Comparison of ENCODE assay signal across 18 cellular contexts in genomic region chr6:137761072-137761471, GRCh38.
"Had no signal": no experiment of that assay in that cellular context is flagged by ENCODE, and none has a peak within 500 bp of the region (broad histone marks: within the 10 kb centered on the region; RNA-seq: fewer than 3 reads in every experiment).

No MANE protein-coding gene starts in this region.

- DNase-seq: activated CD4-positive, alpha-beta T cell treated with anti-CD3 and anti-CD28 coated beads, Interleukin-2, amount 50 U/mL, for 4 hours; body of pancreas; caudate nucleus; erythroblast; heart left ventricle; kidney glomerular epithelial cell; left ventricle myocardium superior; naive thymus-derived CD4-positive, alpha-beta T cell; pancreas; spleen; stimulated activated CD4-positive, alpha-beta T cell treated with anti-CD3 and anti-CD28 coated beads, Interleukin-4, amount 100 ng/mL, for 4 hours; stimulated activated naive B cell treated with anti-CD40 and anti-IgM and Interleukin-4, amounts not matched to agents 10 μg/mL and 1 μg/mL and 100 μg/mL, for 72 hours; upper lobe of right lung had no signal

- H3K36me3 Mint-ChIP-seq: stimulated activated naive B cell treated with anti-CD40 and anti-IgM and Interleukin-4, amounts not matched to agents 10 μg/mL and 1 μg/mL and 100 μg/mL, for 72 hours had no signal

- H3K4me3 ChIP-seq: body of pancreas, coronary artery, gastroesophageal sphincter, heart left ventricle, pancreas, spleen, thoracic aorta, upper lobe of right lung had no signal

- H3K4me1 ChIP-seq: body of pancreas, gastroesophageal sphincter, pancreas, spleen, upper lobe of right lung had no signal

- H3K9me3 ChIP-seq: body of pancreas, gastroesophageal sphincter, heart left ventricle, pancreas, spleen, thoracic aorta, upper lobe of right lung had no signal

- H3K27ac Mint-ChIP-seq: activated T-helper 1 cell treated with anti-CD3 and anti-CD28 coated beads, Interleukin-12 subunit alpha, Interleukin-12 subunit beta, Interleukin-2, Interleukin-4 antibody, amounts not matched to agents 30 ng/mL and 10 ng/mL and 1 ng/mL, durations not matched to agents 14 hours and 24 hours and 36 hours; stimulated activated naive B cell treated with anti-CD40 and anti-IgM and Interleukin-4, amounts not matched to agents 10 μg/mL and 1 μg/mL and 100 μg/mL, for 72 hours; T-helper 1 cell treated with Interleukin-12 subunit alpha and Interleukin-12 subunit beta and Interleukin-4 antibody, amounts not matched to agents 30 μg/mL and 1 μg/mL, for 36 hours had no signal

- H3K9me3 Mint-ChIP-seq: stimulated activated naive B cell treated with anti-CD40 and anti-IgM and Interleukin-4, amounts not matched to agents 10 μg/mL and 1 μg/mL and 100 μg/mL, for 72 hours had no signal

- H3K36me3 ChIP-seq: gastroesophageal sphincter, heart left ventricle, pancreas, spleen, thoracic aorta, upper lobe of right lung had no signal

- H3K27me3 Mint-ChIP-seq: naive thymus-derived CD4-positive, alpha-beta T cell; stimulated activated naive B cell treated with anti-CD40 and anti-IgM and Interleukin-4, amounts not matched to agents 10 μg/mL and 1 μg/mL and 100 μg/mL, for 72 hours had no signal

- H3K4me3 Mint-ChIP-seq: activated T-helper 1 cell treated with anti-CD3 and anti-CD28 coated beads, Interleukin-12 subunit alpha, Interleukin-12 subunit beta, Interleukin-2, Interleukin-4 antibody, amounts not matched to agents 30 ng/mL and 10 ng/mL and 1 ng/mL, durations not matched to agents 14 hours and 24 hours and 36 hours; naive thymus-derived CD4-positive, alpha-beta T cell; stimulated activated naive B cell treated with anti-CD40 and anti-IgM and Interleukin-4, amounts not matched to agents 10 μg/mL and 1 μg/mL and 100 μg/mL, for 72 hours; T-helper 1 cell treated with Interleukin-12 subunit alpha and Interleukin-12 subunit beta and Interleukin-4 antibody, amounts not matched to agents 30 μg/mL and 1 μg/mL, for 36 hours had no signal

- H3K27ac ChIP-seq: body of pancreas, coronary artery, gastroesophageal sphincter, heart left ventricle, pancreas, spleen, thoracic aorta, upper lobe of right lung had no signal

- ATAC-seq: body of pancreas; gastroesophageal sphincter; heart left ventricle; left ventricle myocardium superior; naive thymus-derived CD4-positive, alpha-beta T cell; stimulated activated naive B cell treated with anti-CD40 and anti-IgM and Interleukin-4, amounts not matched to agents 10 μg/mL and 1 μg/mL and 100 μg/mL, for 72 hours; upper lobe of right lung had no signal

- H3K27me3 ChIP-seq: body of pancreas, gastroesophageal sphincter, heart left ventricle, pancreas, spleen, upper lobe of right lung had no signal
